1 cellular context compared by ENCODE assay signal in genomic region chr13:99042851-99043250, GRCh38.
TF ChIP-seq lines count a peak whose summit lies in the region.

No MANE protein-coding gene starts in this region.

TF ChIP-seq in K562, 482 proteins besides CTCF, POLR2A, EP300 and RAD21:
- no peak for TF ChIP-seq CEBPG (CRISPR knock-in tag; IDR thresholded peaks at IDR 0.05)
- TF ChIP-seq CEBPG (tag; conservative IDR thresholded peaks at IDR 0.05 in 1 of 2, IDR thresholded peaks at IDR 0.05 in 1 of 2): no peak
- TF ChIP-seq STAG1 (CRISPR knock-in tag; IDR thresholded peaks at IDR 0.05; ENCODE audit: borderline replicate concordance): no peak
- TF ChIP-seq ATF3 (IDR thresholded peaks at IDR 0.05): peak; percentile 84
- no peak for TF ChIP-seq ATF3 (CRISPR knock-in tag; conservative IDR thresholded peaks at IDR 0.05)
- 0 out of 4 replicates have a peak, but pooled peaks of 1 of the 2 experiments have one; percentile 32 for TF ChIP-seq MNT (conservative IDR thresholded peaks at IDR 0.05)
- TF ChIP-seq EP400 (IDR thresholded peaks at IDR 0.05): peak; percentile 23; the same call in 1 of the 2 replicates
- peak; percentile 38; the same call in 1 of the 2 replicates for TF ChIP-seq MYC (IDR thresholded peaks at IDR 0.05; ENCODE audit: low read depth, low read length)
- TF ChIP-seq MYC (CRISPR knock-in tag; IDR thresholded peaks at IDR 0.05; ENCODE audit: borderline replicate concordance, low read depth): no peak
- TF ChIP-seq JUND (IDR thresholded peaks at IDR 0.05; ENCODE audit: borderline replicate concordance, low read depth, low read length): peak; percentile 65; the same call in 1 of the 2 replicates
- TF ChIP-seq JUND (tag; IDR thresholded peaks at IDR 0.05; ENCODE audit: borderline replicate concordance, low read depth, low read length): peak; percentile 44; the same call in 2 of the 3 replicates
- peak; percentile 19; the same call in 1 of the 2 replicates for TF ChIP-seq ZNF592 (IDR thresholded peaks at IDR 0.05)
- TF ChIP-seq MYBL2 (IDR thresholded peaks at IDR 0.05; ENCODE audit: low read depth): no peak
- no peak for TF ChIP-seq MYBL2 (CRISPR knock-in tag; IDR thresholded peaks at IDR 0.05; ENCODE audit: borderline replicate concordance)
- TF ChIP-seq ATF7 (IDR thresholded peaks at IDR 0.05): peak; percentile 55; the same call in 1 of the 2 replicates
- TF ChIP-seq MGA (IDR thresholded peaks at IDR 0.05): 0 out of 2 replicates have a peak, but pooled peaks have one; percentile 17
- no peak for TF ChIP-seq PRPF4 (IDR thresholded peaks at IDR 0.05; ENCODE audit: insufficient read depth, low read depth, low read length, poor library complexity, severe bottlenecking)
